ENCODE assay signal across 1 cellular context in genomic region chr9:114396558-114397218, GRCh38.
TF ChIP-seq lines count a peak whose summit lies in the region.

No MANE protein-coding gene starts in this region.

TF ChIP-seq in K562, 482 proteins besides CTCF, POLR2A, EP300 and RAD21 (continued from another document and continues in another):
- no peak for TF ChIP-seq GTF3C2 (IDR thresholded peaks at IDR 0.05; ENCODE audit: borderline replicate concordance, extremely low read depth, insufficient read length)
- no peak for TF ChIP-seq ZNF318 (IDR thresholded peaks at IDR 0.05; ENCODE audit: borderline replicate concordance in 1 of 2, low read depth in 1 of 2)
- TF ChIP-seq ATF7 (IDR thresholded peaks at IDR 0.05): peak; percentile 56; the same call in 1 of the 2 replicates
- TF ChIP-seq LCOR (CRISPR knock-in tag; IDR thresholded peaks at IDR 0.05): peak; percentile 47; the same call in 1 of the 2 replicates
- TF ChIP-seq KLF13 (tag; IDR thresholded peaks at IDR 0.05; ENCODE audit: borderline replicate concordance, low read depth): no peak
- no peak for TF ChIP-seq ILK (tag; IDR thresholded peaks at IDR 0.05; ENCODE audit: borderline replicate concordance, low read depth)
- TF ChIP-seq LEF1 (IDR thresholded peaks at IDR 0.05): no peak
- no peak for TF ChIP-seq SREBF2 (CRISPR knock-in tag; IDR thresholded peaks at IDR 0.05)
- no peak for TF ChIP-seq EGR1 (conservative IDR thresholded peaks at IDR 0.05)
- TF ChIP-seq RBM22 (IDR thresholded peaks at IDR 0.05; ENCODE audit: low read depth, low read length, poor library complexity, severe bottlenecking): no peak
- TF ChIP-seq STAT5A (IDR thresholded peaks at IDR 0.05; ENCODE audit: borderline replicate concordance, low read length): no peak
- TF ChIP-seq ZBTB11 (CRISPR knock-in tag; IDR thresholded peaks at IDR 0.05): no peak
- no peak for TF ChIP-seq ZFP30 (CRISPR knock-in tag; IDR thresholded peaks at IDR 0.05; ENCODE audit: borderline replicate concordance)
- TF ChIP-seq ZFP91 (CRISPR knock-in tag; IDR thresholded peaks at IDR 0.05): no peak
- no peak for TF ChIP-seq CAMTA2 (CRISPR knock-in tag; conservative IDR thresholded peaks at IDR 0.05)
- peak; percentile 40 for TF ChIP-seq VEZF1 (CRISPR knock-in tag; IDR thresholded peaks at IDR 0.05)
- no peak for TF ChIP-seq SMARCE1 (IDR thresholded peaks at IDR 0.05)
- 0 out of 2 replicates have a peak, but pooled peaks have one; percentile 61 for TF ChIP-seq ZNF584 (CRISPR knock-in tag; IDR thresholded peaks at IDR 0.05; ENCODE audit: low read depth)
- no peak for TF ChIP-seq BDP1 (IDR thresholded peaks at IDR 0.05; ENCODE audit: insufficient read depth, insufficient read length)
- no peak for TF ChIP-seq FOXJ3 (CRISPR knock-in tag; IDR thresholded peaks at IDR 0.05)
- TF ChIP-seq ZNF668 (CRISPR knock-in tag; IDR thresholded peaks at IDR 0.05): no peak
- peak; percentile 71 for TF ChIP-seq POLR2H (tag; IDR thresholded peaks at IDR 0.05; ENCODE audit: low read depth)
- TF ChIP-seq TEAD2 (tag; IDR thresholded peaks at IDR 0.05): no peak
- TF ChIP-seq GTF2A2 (tag; IDR thresholded peaks at IDR 0.05): 0 out of 2 replicates have a peak, but pooled peaks have one; percentile 63
- no peak for TF ChIP-seq CUX1 (CRISPR knock-in tag; IDR thresholded peaks at IDR 0.05)
- TF ChIP-seq CEBPZ (IDR thresholded peaks at IDR 0.05; ENCODE audit: borderline replicate concordance, low read depth, low read length): no peak
- TF ChIP-seq CBFA2T2 (conservative IDR thresholded peaks at IDR 0.05): no peak
